8 cellular contexts compared by ENCODE assay signal in the genomic region with DNA sequence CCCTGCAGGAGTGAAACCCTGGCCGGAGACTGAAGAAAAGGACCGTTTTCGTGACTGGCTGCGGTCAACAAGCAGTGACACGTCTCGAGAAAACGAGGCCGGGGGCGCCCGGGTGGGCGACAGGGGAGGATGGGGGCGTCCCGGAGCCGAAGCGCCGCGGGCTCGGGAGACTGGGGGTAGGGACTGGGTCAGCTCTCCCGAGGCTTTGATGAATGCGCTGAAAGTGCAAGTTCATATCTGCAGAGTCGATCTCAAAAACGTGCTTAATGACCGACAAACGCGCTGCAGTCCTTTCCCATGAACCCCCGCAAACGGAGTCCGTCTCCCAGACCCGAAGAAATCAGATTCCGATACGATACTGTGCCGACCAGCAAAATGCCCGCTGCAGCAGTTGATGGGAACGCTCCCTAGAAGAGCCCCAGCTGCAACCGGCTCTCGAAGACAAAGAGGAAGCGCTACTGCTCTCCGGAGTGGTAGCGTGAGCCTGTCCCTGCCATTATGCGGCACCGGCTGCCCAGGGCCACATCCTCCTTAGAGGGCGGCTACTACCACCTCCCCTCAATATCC. TPM values are rescaled to one million over a fixed set of nuclear protein-coding genes. Genes with fewer than 3 reads are reported as not detected.
DNase-seq lines count a peak whose midpoint lies in the region; ATAC-seq and TF ChIP-seq lines count a peak whose summit lies in the region.

No MANE protein-coding gene starts in this region.

- H3K4me1 Mint-ChIP-seq in activated T-cell treated with anti-CD3 and anti-CD28 coated beads, Interleukin-2, amount 50 U/mL, for 4 hours (ENCODE audit: low read depth): peaks cover 7% of the 10 kb centered on the region
- H3K4me1 Mint-ChIP-seq in natural killer cell: peaks cover 7 to 10% of the 10 kb centered on the region in 2 donors

- intact Hi-C loops in natural killer cell (cut with micrococcal nuclease): no loop called here
- intact Hi-C loops in transverse colon (cut with DNase I; ENCODE audit: low total_unique reads): no loop called here

- no peaks in the 10 kb centered on the region for H3K27me3 Mint-ChIP-seq in activated T-cell treated with anti-CD3 and anti-CD28 coated beads, Interleukin-2, amount 50 U/mL, for 4 hours (ENCODE audit: low read depth)
- H3K27me3 Mint-ChIP-seq in natural killer cell (ENCODE audit: low read depth in 2 of 2): peaks cover 7 to 20% of the 10 kb centered on the region in 2 donors

- H3K9me3 Mint-ChIP-seq in activated T-cell treated with anti-CD3 and anti-CD28 coated beads, Interleukin-2, amount 50 U/mL, for 4 hours: no peaks in the 10 kb centered on the region
- H3K9me3 Mint-ChIP-seq in natural killer cell: no peaks in the 10 kb centered on the region

- peak overlapping the region; percentile 95 for H3K4me3 ChIP-seq in ACC112 (ENCODE audit: low read depth, low read length)
- peak overlapping the region; percentile 42 for H3K4me3 ChIP-seq in NT2/D1 (ENCODE audit: insufficient read length, low read depth)
- peak overlapping the region; percentile 59 for H3K4me3 ChIP-seq in fibroblast of mammary gland (ENCODE audit: control insufficient read depth, low read depth, low read length)
- peak overlapping the region; percentile 53 to 77 (median 65) for H3K4me3 ChIP-seq in transverse colon

- peak overlapping the region; percentile 82 for H3K4me3 Mint-ChIP-seq in activated T-cell treated with anti-CD3 and anti-CD28 coated beads, Interleukin-2, amount 50 U/mL, for 4 hours
- peak overlapping the region; percentile 88 for H3K4me3 Mint-ChIP-seq in natural killer cell

- peak overlapping the region; percentile 83 for H3K9ac ChIP-seq in NT2/D1 (ENCODE audit: insufficient read length, low read depth)

- TF ChIP-seq CTCF in fibroblast of mammary gland (conservative IDR thresholded peaks at IDR 0.05; ENCODE audit: control insufficient read depth, insufficient read depth, low read depth, low read length): no peak
- TF ChIP-seq CTCF in natural killer cell (IDR thresholded peaks at IDR 0.05): no peak
- no peak for TF ChIP-seq CTCF in transverse colon (IDR thresholded peaks at IDR 0.05)

- no peak for DNase-seq in NT2/D1 (ENCODE audit: low read depth, low spot score)
- peak; percentile 11 for DNase-seq in activated T-cell treated with anti-CD3 and anti-CD28 coated beads, Interleukin-2, amount 50 U/mL, for 4 hours
- DNase-seq in fibroblast of mammary gland (ENCODE audit: low read depth): peak; percentile 13
- DNase-seq in natural killer cell: peak; percentile 14
- DNase-seq in transverse colon: peak; percentile 58

- H3K27ac Mint-ChIP-seq in natural killer cell: peak overlapping the region in 1 of 2 donors; percentile 51

- no peaks in the 10 kb centered on the region for H3K36me3 Mint-ChIP-seq in activated T-cell treated with anti-CD3 and anti-CD28 coated beads, Interleukin-2, amount 50 U/mL, for 4 hours (ENCODE audit: insufficient read depth)
- no peaks in the 10 kb centered on the region for H3K36me3 Mint-ChIP-seq in natural killer cell

- in situ Hi-C loops in transverse colon (cut with MboI; ENCODE audit: low pct_ligation_motif_present in 1 of 4, low pct_unique_long_range_greater_than_20kb in 1 of 4, low sequenced_read_pairs in 3 of 4): loop anchor here in 1 of 4 donors (5.0 kb wide), 1 partner anchor 93 kb away; no protein-coding TSS in a partner anchor

- H3K27ac ChIP-seq in ACC112 (ENCODE audit: low read depth, low read length) (no peak overlapping the region), transverse colon (peak overlapping the region; percentile 77 to 89 (median 84))

- peaks cover 9% of the 10 kb centered on the region for H3K4me1 ChIP-seq in ACC112 (ENCODE audit: control insufficient read depth, insufficient read depth, low read length, unreplicated experiment)
- no peaks in the 10 kb centered on the region for H3K4me1 ChIP-seq in NT2/D1 (ENCODE audit: insufficient read depth, insufficient read length)
- H3K4me1 ChIP-seq in transverse colon: no peaks in the 10 kb centered on the region

- TF ChIP-seq POLR2A in transverse colon (IDR thresholded peaks at IDR 0.05): no peak

- ATAC-seq in GM18907 (IDR thresholded peaks at IDR 0.05; ENCODE audit: unreplicated experiment) (peak; percentile 53), HG03159 (IDR thresholded peaks at IDR 0.05; ENCODE audit: unreplicated experiment) (peak; percentile 32), natural killer cell (no peak)
- no peak for ATAC-seq in activated T-cell treated with anti-CD3 and anti-CD28 coated beads, Interleukin-2, amount 50 U/mL, for 4 hours

- H3K36me3 ChIP-seq in ACC112 (ENCODE audit: insufficient read depth, low read length): no peaks in the 10 kb centered on the region
- H3K36me3 ChIP-seq in NT2/D1 (ENCODE audit: insufficient read depth, insufficient read length, low read length): no peaks in the 10 kb centered on the region
- H3K36me3 ChIP-seq in transverse colon: no peaks in the 10 kb centered on the region

- WGBS in transverse colon (ENCODE audit: low coverage in 1 of 2), 2 donors: 44% methylated on average over 40 of the region's 42 CpGs; no CpG with 5 or more reads in 1 of the 2 donors

- no peaks in the 10 kb centered on the region for H3K27me3 ChIP-seq in ACC112 (ENCODE audit: insufficient read depth, low read length)
- H3K27me3 ChIP-seq in NT2/D1 (ENCODE audit: insufficient read depth, insufficient read length): no peaks in the 10 kb centered on the region
- no peaks in the 10 kb centered on the region for H3K27me3 ChIP-seq in transverse colon

- TF ChIP-seq EP300 in transverse colon (IDR thresholded peaks at IDR 0.05; ENCODE audit: low read depth): no peak

- peaks cover 12% of the 10 kb centered on the region for H3K79me2 ChIP-seq in ACC112 (ENCODE audit: control insufficient read depth, insufficient read depth, low read length, unreplicated experiment)

- H3K9me3 ChIP-seq in NT2/D1 (ENCODE audit: insufficient read depth, low read length) (no peaks in the 10 kb centered on the region), transverse colon (no peaks in the 10 kb centered on the region)

- H2AFZ ChIP-seq in ACC112 (ENCODE audit: low read length, unreplicated experiment): peak overlapping the region; percentile 66

RNA-seq across cellular contexts. Expression of a gene that starts 0.8 kb away (rescaled TPM):
- 1 to 10 TPM; 7.9 to 8.2 (median 8.2) TPM for total RNA-seq in activated T-cell treated with anti-CD3 and anti-CD28 coated beads, Interleukin-2, amount 50 U/mL, for 4 hours
- total RNA-seq in natural killer cell (10 to 100 TPM; 13.1 to 18.0 (median 15.7) TPM), transverse colon (10 to 100 TPM; 12.3 to 22.4 (median 16.5) TPM)

Comparison
In these comparisons a context has a peak if more than half of its experiments do, and no peak if none do; other contexts are left out.
1. H3K4me3 ChIP-seq: peak in every context shown above with its lines; median percentile 95 in ACC112; 65 in transverse colon; 59 in fibroblast of mammary gland; 42 in NT2/D1.
2. ATAC-seq: peak in GM18907 (single experiment) and HG03159 (single experiment); none in activated T-cell treated with anti-CD3 and anti-CD28 coated beads, Interleukin-2, amount 50 U/mL, for 4 hours (0 of 2) and natural killer cell (0 of 3).